In the genomic region with DNA sequence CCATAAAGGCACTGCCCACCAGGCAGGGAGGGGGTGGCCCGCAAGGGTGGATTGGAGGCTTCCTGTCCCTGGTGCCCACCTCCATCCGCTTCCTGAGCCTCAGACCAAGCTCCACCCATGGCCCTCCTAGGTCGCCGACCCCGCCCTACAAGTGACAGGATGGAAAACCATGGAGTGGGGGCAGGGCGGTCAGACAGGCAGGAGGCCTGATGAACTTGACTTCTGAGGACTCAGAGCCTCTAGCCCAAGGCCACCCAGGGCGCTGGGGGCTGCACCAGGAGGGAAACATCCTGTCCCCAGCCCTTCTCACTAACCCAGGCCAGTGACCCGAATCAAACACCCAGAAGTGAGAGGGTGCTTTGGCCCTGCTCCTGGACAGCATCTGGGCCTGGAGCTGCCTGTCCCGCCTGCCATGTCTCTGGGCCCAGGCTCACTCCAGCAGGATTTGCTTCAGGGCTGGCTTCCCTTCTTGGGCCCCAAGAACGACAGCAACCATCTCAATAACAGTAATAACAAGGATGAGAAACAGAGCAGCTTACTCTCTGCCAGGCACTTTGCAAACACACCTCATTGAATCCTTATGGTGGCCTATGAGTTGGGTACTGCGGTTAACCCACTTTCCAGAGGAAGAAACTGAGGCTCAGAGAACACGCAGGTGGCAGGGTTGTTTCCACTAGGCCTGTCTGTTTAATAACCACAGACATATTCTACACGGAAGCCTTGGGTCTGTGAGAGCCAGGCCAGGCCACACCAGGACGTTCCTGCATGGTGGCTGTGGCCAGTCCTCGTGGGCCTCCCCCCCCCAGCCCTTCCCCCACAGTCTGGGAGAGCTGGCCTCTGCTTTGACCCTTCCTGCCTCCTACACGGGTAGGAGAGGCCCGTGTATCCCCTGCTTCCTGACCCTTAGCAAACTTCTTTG, we compare ENCODE assay signal across 8 cellular contexts. TPM values are rescaled to one million over a fixed set of nuclear protein-coding genes. Genes with fewer than 3 reads are reported as not detected.
DNase-seq lines count a peak whose midpoint lies in the region; ATAC-seq and TF ChIP-seq lines count a peak whose summit lies in the region.

No MANE protein-coding gene starts in this region.

- peaks cover 4% of the 10 kb centered on the region for H3K36me3 Mint-ChIP-seq in activated naive CD8-positive, alpha-beta T cell treated with anti-CD3 and anti-CD28 coated beads, Interleukin-2, amount 50 U/mL, for 24 hours (ENCODE audit: low read depth)

- H3K27ac ChIP-seq in RWPE1: peak overlapping the region; percentile 62

- no peaks in the 10 kb centered on the region for H3K9me3 Mint-ChIP-seq in activated naive CD8-positive, alpha-beta T cell treated with anti-CD3 and anti-CD28 coated beads, Interleukin-2, amount 50 U/mL, for 24 hours

- H3K27me3 Mint-ChIP-seq in activated naive CD8-positive, alpha-beta T cell treated with anti-CD3 and anti-CD28 coated beads, Interleukin-2, amount 50 U/mL, for 24 hours: no peaks in the 10 kb centered on the region

- CTCF ChIA-PET in RWPE1 (lab: Yijun Ruan, JAX): no interaction called here

- whole genome bisulfite sequencing in lower leg skin, 2 donors: 47 to 51% methylated on average over 17 of the region's 17 CpGs

- intact Hi-C loops in lower leg skin (cut with DNase I; ENCODE audit: low total_unique reads): no loop called here

- H3K4me3 ChIP-seq in lower leg skin (ENCODE audit: low read depth, poor library complexity, severe bottlenecking): no peak overlapping the region

- peak; percentile 58 for ATAC-seq in activated naive CD8-positive, alpha-beta T cell treated with anti-CD3 and anti-CD28 coated beads, Interleukin-2, amount 50 U/mL, for 24 hours
- no peak for ATAC-seq in HG02973 (IDR thresholded peaks at IDR 0.05; ENCODE audit: unreplicated experiment)

- peak overlapping the region; percentile 99 for H3K27ac Mint-ChIP-seq in activated naive CD8-positive, alpha-beta T cell treated with anti-CD3 and anti-CD28 coated beads, Interleukin-2, amount 50 U/mL, for 24 hours

- H3K4me3 Mint-ChIP-seq in activated naive CD8-positive, alpha-beta T cell treated with anti-CD3 and anti-CD28 coated beads, Interleukin-2, amount 50 U/mL, for 24 hours: peak overlapping the region; percentile 89

- no peak for TF ChIP-seq POLR2A in lower leg skin (IDR thresholded peaks at IDR 0.05)

- peaks cover 67% of the 10 kb centered on the region for H3K4me1 Mint-ChIP-seq in activated naive CD8-positive, alpha-beta T cell treated with anti-CD3 and anti-CD28 coated beads, Interleukin-2, amount 50 U/mL, for 24 hours

- DNase-seq in GM19238 (ENCODE audit: insufficient read length, low spot score): peak; percentile 55
- no peak for DNase-seq in RWPE1 (ENCODE audit: low spot score)
- peak; percentile 96 for DNase-seq in activated naive CD8-positive, alpha-beta T cell treated with anti-CD3 and anti-CD28 coated beads, Interleukin-2, amount 50 U/mL, for 24 hours
- peak; percentile 75 to 95 for DNase-seq in lower leg skin (ENCODE audit: low spot score in 2 of 2)
- peak; percentile 94 for DNase-seq in stimulated activated CD8-positive, alpha-beta memory T cell treated with anti-CD3 and anti-CD28 coated beads, Interleukin-4, amount 100 ng/mL, for 48 hours
- no peak for DNase-seq in GM03348 (ENCODE audit: low spot score)
- DNase-seq in NCI-H2081 (lab: John Stamatoyannopoulos, UW): no peak

- POLR2A ChIA-PET in RWPE1 (lab: Yijun Ruan, JAX; ENCODE audit: low non-redundant PET): interaction anchor here (0.7 kb wide), 1 partner anchor 93 kb away, joined by 6 read pairs; no protein-coding TSS in a partner anchor

- TF ChIP-seq CTCF in RWPE1 (conservative IDR thresholded peaks at IDR 0.05; ENCODE audit: low read depth): no peak
- peak in 1 of 3 donors; percentile 61 for TF ChIP-seq CTCF in lower leg skin (IDR thresholded peaks at IDR 0.05)

RNA-seq across cellular contexts. Expression of gene ST6GALNAC6, which starts 4.4 kb away (rescaled TPM):
- total RNA-seq in lower leg skin: 10 to 100 TPM; 50.5 to 72.9 (median 65.6) TPM

RNA-seq across cellular contexts. Expression of gene ST6GALNAC4, which starts 13.0 kb away (rescaled TPM):
- 10 to 100 TPM in 2 of 4 donors, 1 to 10 TPM in 2; 4.6 to 28.5 (median 16.5) TPM for total RNA-seq in lower leg skin

RNA-seq across cellular contexts. Expression of gene AK1, which starts 26.3 kb away (rescaled TPM):
- 10 to 100 TPM in 3 of 4 donors, 1 to 10 TPM in 1; 9.5 to 35.4 (median 19.8) TPM for total RNA-seq in lower leg skin

RNA-seq across cellular contexts. Expression of gene PIP5KL1, which starts 26.8 kb away (rescaled TPM):
- total RNA-seq in lower leg skin: 10 to 100 TPM in 1 of 4 donors, 1 to 10 TPM in 3; 4.1 to 11.3 (median 8.4) TPM

RNA-seq across cellular contexts. Expression of gene DPM2, which starts 33.8 kb away (rescaled TPM):
- total RNA-seq in lower leg skin: 10 to 100 TPM; 11.9 to 21.1 (median 15.8) TPM

Comparison
In these comparisons a context has a peak if more than half of its experiments do, and no peak if none do; other contexts are left out.
1. DNase-seq: peak in GM19238 (single experiment), activated naive CD8-positive, alpha-beta T cell treated with anti-CD3 and anti-CD28 coated beads, Interleukin-2, amount 50 U/mL, for 24 hours (single experiment), lower leg skin (2 of 2) and stimulated activated CD8-positive, alpha-beta memory T cell treated with anti-CD3 and anti-CD28 coated beads, Interleukin-4, amount 100 ng/mL, for 48 hours (single experiment); none in RWPE1 (single experiment), GM03348 (single experiment) and NCI-H2081 (0 of 2).